In genomic region chr20:32112862-32113261, GRCh38 we compare ENCODE assay signal across 11 cellular contexts. TPM values are rescaled to one million over a fixed set of nuclear protein-coding genes. Genes with fewer than 3 reads are reported as not detected.
DNase-seq lines count a peak whose midpoint lies in the region; ATAC-seq, FAIRE-seq and TF ChIP-seq lines count a peak whose summit lies in the region.
"Had no signal": no experiment of that assay in that cellular context is flagged by ENCODE, and none has a peak within 500 bp of the region (broad histone marks: within the 10 kb centered on the region; RNA-seq: fewer than 3 reads in every experiment).

No MANE protein-coding gene starts in this region.

- no peaks in the 10 kb centered on the region for H3K9me3 ChIP-seq in astrocyte (ENCODE audit: insufficient read depth, low read depth, low read length)
- H3K9me3 ChIP-seq in lung (ENCODE audit: control insufficient read depth in 2 of 2, insufficient read depth in 1 of 2, low read length in 1 of 2) = peaks cover 0 to 2% of the 10 kb centered on the region in 2 donors
- no peaks in the 10 kb centered on the region for H3K9me3 ChIP-seq in gastroesophageal sphincter

- peaks cover 68% of the 10 kb centered on the region for H4K20me1 ChIP-seq in astrocyte (ENCODE audit: insufficient read depth, low read length)

- peak; percentile 9 for DNase-seq in Daoy (ENCODE audit: low read depth)
- peak; percentile 98 for DNase-seq in NB4 (ENCODE audit: low read depth)
- no peak for DNase-seq in astrocyte (ENCODE audit: low read depth)
- peak; percentile 63 for DNase-seq in lung (ENCODE audit: low spot score)
- DNase-seq: activated effector memory CD4-positive, alpha-beta T cell treated with anti-CD3 and anti-CD28 coated beads, Interleukin-2, amount 50 U/mL, for 16 hours; cortex of kidney had no signal

- peaks cover 32% of the 10 kb centered on the region for H3K4me1 Mint-ChIP-seq in astrocyte (ENCODE audit: low read depth, unreplicated experiment)

- no peak overlapping the region for H3K4me3 Mint-ChIP-seq in astrocyte (ENCODE audit: unreplicated experiment)

- H3K4me2 ChIP-seq in astrocyte (ENCODE audit: low read length) = no peak overlapping the region

- H3K27me3 Mint-ChIP-seq in astrocyte (ENCODE audit: low read depth, unreplicated experiment) = no peaks in the 10 kb centered on the region

- H2AFZ ChIP-seq in astrocyte (ENCODE audit: low read depth, low read length) = no peak overlapping the region

- H3K4me1 ChIP-seq in astrocyte (ENCODE audit: insufficient read depth, low read length) (peaks cover 8% of the 10 kb centered on the region), lung (ENCODE audit: control insufficient read depth in 2 of 2, insufficient read depth in 2 of 2, low read length in 2 of 2) (peaks cover 12 to 15% of the 10 kb centered on the region in 2 donors), gastroesophageal sphincter (peaks cover 0 to 68% (median 15%) of the 10 kb centered on the region in 3 donors)

- H3K4me3 ChIP-seq in NB4 (ENCODE audit: low read depth, low read length) = peak overlapping the region; percentile 27
- no peak overlapping the region for H3K4me3 ChIP-seq in astrocyte (ENCODE audit: insufficient read depth, low read depth, low read length)
- H3K4me3 ChIP-seq in lung = no peak overlapping the region
- no peak overlapping the region for H3K4me3 ChIP-seq in gastroesophageal sphincter

- H3K27ac Mint-ChIP-seq in astrocyte (ENCODE audit: unreplicated experiment) = peak overlapping the region; percentile 11

- peaks cover 83% of the 10 kb centered on the region for H3K79me2 ChIP-seq in astrocyte (ENCODE audit: insufficient read depth, low read length)

- peak; percentile 45 for ATAC-seq in lung (ENCODE audit: insufficient read depth, low FRiP score)
- ATAC-seq in HG03432 (IDR thresholded peaks at IDR 0.05; ENCODE audit: unreplicated experiment) = no peak
- ATAC-seq in gastroesophageal sphincter = no peak
- no peak for ATAC-seq in GM18519 (IDR thresholded peaks at IDR 0.05; ENCODE audit: low FRiP score, unreplicated experiment)
- ATAC-seq in HG03095 (IDR thresholded peaks at IDR 0.05; ENCODE audit: unreplicated experiment) = no peak

- no peak for TF ChIP-seq EP300 in gastroesophageal sphincter (IDR thresholded peaks at IDR 0.05)

- FAIRE-seq in astrocyte (lab: Jason Lieb, UNC) = no peak
- FAIRE-seq: urothelium cell line had no signal

- no peak overlapping the region for H3K9ac ChIP-seq in astrocyte (ENCODE audit: low read length)

- H3K36me3 ChIP-seq in astrocyte (ENCODE audit: insufficient read depth, low read length) (peaks cover 2% of the 10 kb centered on the region), lung (ENCODE audit: control insufficient read depth in 2 of 2, insufficient read depth in 2 of 2, low read length in 2 of 2) (peaks cover 0 to 4% of the 10 kb centered on the region in 2 donors), gastroesophageal sphincter (no peaks in the 10 kb centered on the region)

- no peak for TF ChIP-seq CTCF in NB4 (IDR thresholded peaks at IDR 0.05; ENCODE audit: low read depth, low read length)
- TF ChIP-seq CTCF in astrocyte (IDR thresholded peaks at IDR 0.05; ENCODE audit: insufficient read depth, low read depth, low read length) = no peak
- no peak for TF ChIP-seq CTCF in lung (IDR thresholded peaks at IDR 0.05; ENCODE audit: control extremely low read depth, extremely low read depth)
- TF ChIP-seq CTCF in gastroesophageal sphincter (IDR thresholded peaks at IDR 0.05) = no peak

- peaks cover 10% of the 10 kb centered on the region for H3K36me3 Mint-ChIP-seq in astrocyte (ENCODE audit: low read depth, unreplicated experiment)

- 13 to 46% methylated on average over 5 of the region's 5 CpGs for WGBS in lung, 2 donors
- 65 to 89% methylated on average over 3 of the region's 5 CpGs for WGBS in gastroesophageal sphincter (ENCODE audit: low coverage in 1 of 2), 2 donors

- H3K9me3 Mint-ChIP-seq in astrocyte (ENCODE audit: unreplicated experiment) = no peaks in the 10 kb centered on the region

- TF ChIP-seq POLR2A in NB4 (IDR thresholded peaks at IDR 0.05; ENCODE audit: extremely low read depth, insufficient read length) (no peak), gastroesophageal sphincter (IDR thresholded peaks at IDR 0.05) (no peak)

- no peaks in the 10 kb centered on the region for H3K27me3 ChIP-seq in astrocyte (ENCODE audit: insufficient read depth, low read length)
- no peaks in the 10 kb centered on the region for H3K27me3 ChIP-seq in lung (ENCODE audit: control insufficient read depth, insufficient read depth)
- H3K27me3 ChIP-seq in gastroesophageal sphincter = no peaks in the 10 kb centered on the region

- H3K27ac ChIP-seq in astrocyte (ENCODE audit: low read depth, low read length) (no peak overlapping the region), lung (ENCODE audit: low read depth in 1 of 2, low read length in 1 of 2) (no peak overlapping the region), gastroesophageal sphincter (no peak overlapping the region)

RNA-seq across cellular contexts. Expression of gene TM9SF4, which starts 3.3 kb away (rescaled TPM):
- 17.9 and 21.4 TPM in 2 replicates for total RNA-seq in Daoy (2014; rRNA removed; shearing (Covaris generic))
- total RNA-seq in astrocyte = 64.0 and 71.8 TPM in 2 replicates
- total RNA-seq in lung = 10 to 100 TPM; 35.8 to 46.6 TPM
- 10 to 100 TPM; 18.4 to 41.2 TPM for polyA plus RNA-seq in lung
- 10 to 100 TPM; 20.7 to 32.6 (median 22.9) TPM for total RNA-seq in gastroesophageal sphincter
